7 cellular contexts compared by ENCODE assay signal in genomic region chr19:49121841-49122240, GRCh38. TPM values are rescaled to one million over a fixed set of nuclear protein-coding genes. Genes with fewer than 3 reads are reported as not detected.
"Had no signal": no experiment of that assay in that cellular context is flagged by ENCODE, and none has a peak within 500 bp of the region (broad histone marks: within the 10 kb centered on the region; RNA-seq: fewer than 3 reads in every experiment).

No MANE protein-coding gene starts in this region.

RNA-seq across cellular contexts. Expression of gene HRC, which starts 33.4 kb away (rescaled TPM):
- total RNA-seq: activated CD4-positive, alpha-beta memory T cell treated with anti-CD3 and anti-CD28 coated beads for 36 hours; activated CD4-positive, alpha-beta T cell treated with anti-CD3 and anti-CD28 coated beads, Interleukin-2, amount 10 ng/mL, durations not matched to agents 7 days and 5 days; activated T-cell treated with anti-CD3 and anti-CD28 coated beads, Interleukin-2, amount 50 U/mL, for 4 hours; M059J; NCI-H460; T-helper 2 cell treated with Interferon-gamma antibody and Interleukin-4, amounts not matched to agents 100 ng/mL and 5 ng/mL, for 36 hours had no signal
- polyA plus RNA-seq: SK-N-SH had no signal
